8 cellular contexts compared by ENCODE assay signal in the genomic region with DNA sequence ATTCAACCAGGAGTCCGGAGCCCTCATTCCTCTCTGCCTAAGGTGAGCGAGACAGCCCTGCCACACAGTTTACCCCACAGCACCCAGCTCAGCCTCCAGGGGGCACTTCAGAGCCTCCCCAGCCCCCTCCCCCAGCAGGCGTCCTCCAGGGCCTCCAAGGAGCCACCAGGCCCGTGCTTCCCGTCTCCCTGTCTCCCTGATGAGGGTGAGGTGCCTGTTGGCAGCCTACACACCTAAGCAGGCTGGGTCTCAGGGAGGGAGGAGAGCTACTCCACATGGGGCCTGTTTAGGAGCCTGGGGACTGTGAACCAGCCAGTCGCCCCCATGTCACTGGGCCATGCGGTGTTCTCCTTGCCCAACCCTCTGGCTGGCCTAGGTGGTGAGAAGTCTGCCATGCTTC. TPM values are rescaled to one million over a fixed set of nuclear protein-coding genes. Genes with fewer than 3 reads are reported as not detected.
DNase-seq lines count a peak whose midpoint lies in the region; ATAC-seq, FAIRE-seq and TF ChIP-seq lines count a peak whose summit lies in the region.

No MANE protein-coding gene starts in this region.

- no peak overlapping the region for H2BK12ac ChIP-seq in H1 (ENCODE audit: low read depth, low read length)

- H3K79me2 ChIP-seq in H1 (ENCODE audit: control insufficient read depth in 1 of 2, insufficient read depth in 2 of 2, low read length in 2 of 2): no peaks in the 10 kb centered on the region

- no peak overlapping the region for H2BK120ac ChIP-seq in H1 (replicated peaks; ENCODE audit: low read depth, low read length)

- H3K4me2 ChIP-seq in H1 (ENCODE audit: insufficient read depth in 1 of 2, low read depth in 2 of 2, low read length in 2 of 2): no peak overlapping the region

- no peak overlapping the region for H2BK15ac ChIP-seq in H1 (ENCODE audit: low read length)

- H3K14ac ChIP-seq in H1 (ENCODE audit: insufficient read length): no peak overlapping the region

- no peak overlapping the region for H3K23ac ChIP-seq in H1 (ENCODE audit: insufficient read length)

- H3K9ac ChIP-seq in H1 (replicated peaks in 1 of 4; ENCODE audit: extremely low read depth in 1 of 4, low read depth in 3 of 4, low read length in 3 of 4): no peak overlapping the region

- H3K27ac Mint-ChIP-seq in osteocyte (ENCODE audit: unreplicated experiment): no peak overlapping the region

- H2AK5ac ChIP-seq in H1 (ENCODE audit: low read depth, low read length): no peak overlapping the region

- no peaks in the 10 kb centered on the region; the same call in 1 of the 2 replicates for H3K79me1 ChIP-seq in H1 (ENCODE audit: low read depth, low read length)

- H3K9me3 Mint-ChIP-seq in osteocyte (ENCODE audit: unreplicated experiment): no peaks in the 10 kb centered on the region

- 75% methylated on average over 5 of the region's 7 CpGs; no CpG with 5 or more reads in 1 of the 2 experiments for WGBS in H1 (ENCODE audit: extremely low coverage in 1 of 2, insufficient coverage in 1 of 2, insufficient read length in 1 of 2, insufficient replicate concordance in 2 of 2, low coverage in 1 of 2, low lambda C conversion rate in 2 of 2, missing lambda C conversion rate in 1 of 2), 2 experiments

- no peak overlapping the region for H4K5ac ChIP-seq in H1 (ENCODE audit: insufficient read length, low read depth, low read length)

- 0 out of 2 replicates have a peak, but pooled peaks cover 2% of the 10 kb centered on the region for H3K23me2 ChIP-seq in H1 (ENCODE audit: low read depth, low read length)

- H3K4ac ChIP-seq in H1 (replicated peaks; ENCODE audit: insufficient read length, low read depth, low read length): no peak overlapping the region

- no peak overlapping the region for H3K4me3 Mint-ChIP-seq in osteocyte (ENCODE audit: unreplicated experiment)

- no peak overlapping the region for H3K27ac ChIP-seq in H1 (ENCODE audit: low read depth, low read length)

- peaks cover 0 to 6% (median 2%) of the 10 kb centered on the region in 4 experiments; a peak in 4 of 7 replicates for H3K4me1 ChIP-seq in H1 (replicated peaks in 1 of 4; ENCODE audit: control insufficient read depth in 3 of 4, insufficient read depth in 4 of 4, low read length in 3 of 4)

- H3K56ac ChIP-seq in H1 (replicated peaks; ENCODE audit: insufficient read length, low read depth, low read length): no peak overlapping the region

- no peak for FAIRE-seq in H1 (lab: Jason Lieb, UNC)

- H3K4me3 ChIP-seq in NB4 (ENCODE audit: low read depth, low read length): no peak overlapping the region
- H3K4me3 ChIP-seq in H1 (ENCODE audit: extremely low read depth in 1 of 4, insufficient read depth in 2 of 4, low read depth in 3 of 4, low read length in 4 of 4): no peak overlapping the region

- ATAC-seq in GM19397 (IDR thresholded peaks at IDR 0.05; ENCODE audit: unreplicated experiment) (no peak), HG03432 (IDR thresholded peaks at IDR 0.05; ENCODE audit: unreplicated experiment) (no peak)

- no peak for TF ChIP-seq EP300 in H1 (IDR thresholded peaks at IDR 0.05; ENCODE audit: borderline replicate concordance in 1 of 2, low read depth in 2 of 2, low read length in 2 of 2)

- no peaks in the 10 kb centered on the region for H3K9me3 ChIP-seq in H1 (ENCODE audit: insufficient read depth in 2 of 2, low read depth in 1 of 2, low read length in 1 of 2)

- H3K18ac ChIP-seq in H1 (ENCODE audit: extremely low read depth, low read length): peak overlapping the region; percentile 73; the same call in 1 of the 2 replicates

- no peak overlapping the region for H2BK20ac ChIP-seq in H1 (ENCODE audit: low read length)

- H3K27me3 Mint-ChIP-seq in osteocyte (ENCODE audit: unreplicated experiment): no peaks in the 10 kb centered on the region

- no peak overlapping the region for H4K91ac ChIP-seq in H1 (replicated peaks; ENCODE audit: insufficient read length, low read length)

- peaks cover 0 to 3% (median 0%) of the 10 kb centered on the region in 4 experiments; a peak in 2 of 8 replicates for H3K36me3 ChIP-seq in H1 (ENCODE audit: control insufficient read depth in 2 of 4, insufficient read depth in 4 of 4, low read length in 3 of 4)

- no peaks in the 10 kb centered on the region for H3K4me1 Mint-ChIP-seq in osteocyte (ENCODE audit: unreplicated experiment)

- DNase-seq in ELR (ENCODE audit: low read depth): peak; percentile 44
- DNase-seq in NB4 (ENCODE audit: low read depth): peak; percentile 71
- peak in 1 of 2 experiments; percentile 86 for DNase-seq in H1 (ENCODE audit: low read depth in 1 of 2, low spot score in 2 of 2)
- DNase-seq in osteocyte (ENCODE audit: extremely low spot score, unreplicated experiment): no peak
- DNase-seq in amniotic stem cell (lab: John Stamatoyannopoulos, UW): no peak
- DNase-seq in DMS153 (lab: John Stamatoyannopoulos, UW): no peak

- CTCF ChIA-PET in H1 (lab: Charles Lee; ENCODE audit: partially characterized antibody): interaction anchor here (0.7 to 8.9 kb wide), 24 partner anchors 10 to 144 kb away, joined by 3 to 160 read pairs (median 4); a partner anchor contains a TSS

- POLR2A ChIA-PET in H1 (lab: Charles Lee; ENCODE audit: partially characterized antibody): interaction anchor here (0.8 to 2.9 kb wide), 6 partner anchors 9 to 76 kb away, joined by 3 to 21 read pairs (median 4); a partner anchor contains a TSS

- H2AFZ ChIP-seq in H1 (ENCODE audit: low read length): no peak overlapping the region

- no peak overlapping the region; the same call in 1 of the 2 replicates for H4K8ac ChIP-seq in H1 (ENCODE audit: extremely low read depth, insufficient read depth, low read length)

- no peaks in the 10 kb centered on the region for H3K27me3 ChIP-seq in H1 (replicated peaks in 1 of 4; ENCODE audit: control insufficient read depth in 3 of 4, extremely low read depth in 1 of 4, insufficient read depth in 3 of 4, low read length in 3 of 4)

- peaks cover 7% of the 10 kb centered on the region for H3K36me3 Mint-ChIP-seq in osteocyte (ENCODE audit: unreplicated experiment)

- no peaks in the 10 kb centered on the region for H4K20me1 ChIP-seq in H1 (replicated peaks in 1 of 2; ENCODE audit: control insufficient read depth in 1 of 2, insufficient read depth in 2 of 2, low read length in 2 of 2)

- H2BK5ac ChIP-seq in H1 (ENCODE audit: low read depth, low read length): no peak overlapping the region

- TF ChIP-seq POLR2A in NB4 (IDR thresholded peaks at IDR 0.05; ENCODE audit: extremely low read depth, insufficient read length) (no peak), H1 (IDR thresholded peaks at IDR 0.05; ENCODE audit: control extremely low read depth in 1 of 2, low read depth in 2 of 2, low read length in 2 of 2) (no peak)

- TF ChIP-seq CTCF in NB4 (IDR thresholded peaks at IDR 0.05; ENCODE audit: low read depth, low read length) (peak; percentile 75), H1 (IDR thresholded peaks at IDR 0.05; ENCODE audit: control extremely low read depth in 1 of 3, insufficient read depth in 1 of 3, low read depth in 1 of 3, low read length in 3 of 3) (peak; percentile 78 to 83 (median 80)), osteocyte (IDR thresholded peaks at IDR 0.05) (peak; percentile 41)

- peak; percentile 71 to 82 for TF ChIP-seq RAD21 in H1 (IDR thresholded peaks at IDR 0.05 in 1 of 2, conservative IDR thresholded peaks at IDR 0.05 in 1 of 2; ENCODE audit: low read depth in 2 of 2, low read length in 2 of 2)

TF ChIP-seq in H1, 55 proteins besides CTCF, POLR2A, EP300 and RAD21:
- TF ChIP-seq KDM1A (IDR thresholded peaks at IDR 0.05; ENCODE audit: borderline replicate concordance, low read length): peak; percentile 57; the same call in 1 of the 2 replicates
- no peak for TF ChIP-seq SIN3A (conservative IDR thresholded peaks at IDR 0.05 in 1 of 2, IDR thresholded peaks at IDR 0.05 in 1 of 2; ENCODE audit: low read depth in 1 of 2, low read length in 2 of 2)
- no peak for TF ChIP-seq JUND (IDR thresholded peaks at IDR 0.05; ENCODE audit: low read length)
- TF ChIP-seq SUZ12 (IDR thresholded peaks at IDR 0.05; ENCODE audit: low read length): no peak
- 0 out of 2 replicates have a peak, but pooled peaks have one; percentile 8 for TF ChIP-seq CHD2 (IDR thresholded peaks at IDR 0.05; ENCODE audit: low read length)
- TF ChIP-seq TEAD4 (IDR thresholded peaks at IDR 0.05; ENCODE audit: low read depth, low read length): no peak
- TF ChIP-seq YY1 (IDR thresholded peaks at IDR 0.05; ENCODE audit: low read depth, low read length): 0 out of 2 replicates have a peak, but pooled peaks have one; percentile 22

RNA-seq across cellular contexts. Expression of a gene that starts 28.9 kb away (rescaled TPM):
- total RNA-seq in H1 (2021; fragmentation: NEBNext Ultra II Directional; extraction: Animal tissue kit (Norgen Biotek cat#: 25700)): 35.4 and 38.8 TPM in 2 replicates
- 24.9 and 34.6 TPM in 2 replicates for polyA plus RNA-seq in H1 (2011; rRNA removed)
- polyA plus RNA-seq in H1 (2011; cell fraction: cytosol; rRNA removed): 20.5 TPM
- polyA plus RNA-seq in H1 (2011; cell fraction: nucleus; rRNA removed): 32.2 TPM
- 36.1 to 44.6 TPM (median 40.7 TPM) in 4 replicates for polyA plus RNA-seq in H1 (2012, experiment 1 of 2)
- polyA plus RNA-seq in H1 (2012, experiment 2 of 2): 42.4 TPM
- 15.8 TPM for polyA plus RNA-seq in H1 (2013, experiment 1 of 2)
- polyA plus RNA-seq in H1 (2013, experiment 2 of 2): 16.3 TPM
- 14.4 and 15.0 TPM in 2 replicates for polyA minus RNA-seq in H1 (2011; rRNA and poly(A)+ RNA removed)
- 20.2 TPM for polyA minus RNA-seq in H1 (2011; cell fraction: cytosol; rRNA and poly(A)+ RNA removed)
- polyA minus RNA-seq in H1 (2011; cell fraction: nucleus; rRNA and poly(A)+ RNA removed): 21.2 TPM
- total RNA-seq in osteocyte: 63.9 and 66.8 TPM in 2 replicates

Comparison
In these comparisons a context has a peak if more than half of its experiments do, and no peak if none do; other contexts are left out.
1. DNase-seq: peak in ELR (single experiment) and NB4 (single experiment); none in osteocyte (single experiment), amniotic stem cell (single experiment) and DMS153 (single experiment).
2. Peak in every context shown above with its lines, with median percentiles within 50 percentile points of each other: CTCF ChIP-seq.